In genomic region chr20:63894358-63895201, GRCh38 we compare ENCODE assay signal across 8 cellular contexts. TPM values are rescaled to one million over a fixed set of nuclear protein-coding genes. Genes with fewer than 3 reads are reported as not detected.
A peak's percentile ranks its signal among the peaks of the same experiment; 100 is the strongest.
DNase-seq lines count a peak whose midpoint lies in the region; ATAC-seq, FAIRE-seq and TF ChIP-seq lines count a peak whose summit lies in the region.

DNAJC5 (plus strand) TSS chr20:63895126; CDS start chr20:63928346, 33,220 bp downstream.

- TF ChIP-seq EP300 in esophagus muscularis mucosa (IDR thresholded peaks at IDR 0.05) = no peak

- no peak for FAIRE-seq in RCC 7860 (lab: Jason Lieb, UNC)

- H3K9me3 ChIP-seq in KOPT-K1 (ENCODE audit: insufficient read depth, low read length, poor library complexity, severe bottlenecking) = no peaks in the 10 kb centered on the region
- H3K9me3 ChIP-seq in esophagus muscularis mucosa = no peaks in the 10 kb centered on the region

- ATAC-seq in GM21786 (IDR thresholded peaks at IDR 0.05; ENCODE audit: unreplicated experiment) = peak; percentile 78

- peak in 1 of 3 experiments; percentile 17 for TF ChIP-seq CTCF in esophagus muscularis mucosa (IDR thresholded peaks at IDR 0.05)

- peaks cover 24 to 48% (median 43%) of the 10 kb centered on the region in 4 donors for H3K4me1 ChIP-seq in esophagus muscularis mucosa

- TF ChIP-seq POLR2A in esophagus muscularis mucosa (IDR thresholded peaks at IDR 0.05; ENCODE audit: low read depth) = no peak

- 6% methylated on average over 29 of the region's 82 CpGs for WGBS in esophagus muscularis mucosa

- H3K27ac ChIP-seq in KOPT-K1 (ENCODE audit: low read depth, low read length, poor library complexity, severe bottlenecking) (peak within 1 kb of the TSS; percentile 45), esophagus muscularis mucosa (replicated peaks in 1 of 4) (peak within 1 kb of the TSS; percentile 76 to 86 (median 81))

- H3K27me3 ChIP-seq in esophagus muscularis mucosa = no peaks in the 10 kb centered on the region

- peak within 1 kb of the TSS; percentile 64 to 83 (median 68) for H3K4me3 ChIP-seq in esophagus muscularis mucosa

- peaks cover 28% of the 10 kb centered on the region for H3K36me3 ChIP-seq in KOPT-K1 (ENCODE audit: insufficient read depth, low read length)
- H3K36me3 ChIP-seq in esophagus muscularis mucosa = peaks cover 11 to 29% (median 25%) of the 10 kb centered on the region in 4 donors

- intact Hi-C loops in esophagus muscularis mucosa (cut with DNase I) = no loop called here

- DNase-seq in DMS79 (lab: John Stamatoyannopoulos, UW) (peak; percentile 88), RCC 7860 (ENCODE audit: low spot score) (peak; percentile 88), activated T-helper 1 cell treated with Interleukin-2 at 50 U/mL for 16 hours (ENCODE audit: low read depth) (peak; percentile 97), esophagus muscularis mucosa (ENCODE audit: extremely low spot score) (peak; percentile 97), myocyte (ENCODE audit: low read depth) (peak; percentile 95)
- peak; percentile 77 for DNase-seq in stimulated activated CD8-positive, alpha-beta memory T cell treated with anti-CD3 and anti-CD28 coated beads, Interleukin-7, amount 100 ng/mL, for 24 hours (ENCODE audit: low read depth)

RNA-seq across cellular contexts. Expression of gene DNAJC5, which starts in this region (rescaled TPM):
- total RNA-seq in esophagus muscularis mucosa (10 to 100 TPM; 39.5 to 64.9 (median 53.1) TPM), myocyte (49.3 and 60.7 TPM in 2 replicates)
- 50.6 TPM for polyA plus RNA-seq in myocyte (2012)

Comparison
In these comparisons a context has a peak if more than half of its experiments do, and no peak if none do; other contexts are left out.
1. Peak in every context shown above with its lines: DNase-seq, ATAC-seq, H3K4me3 ChIP-seq and H3K27ac ChIP-seq.